17 cellular contexts compared by ENCODE assay signal in genomic region chr6:79168695-79168980, GRCh38.
"Had no signal": no experiment of that assay in that cellular context is flagged by ENCODE, and none has a peak within 500 bp of the region (broad histone marks: within the 10 kb centered on the region; RNA-seq: fewer than 3 reads in every experiment).

No MANE protein-coding gene starts in this region.

- DNase-seq: activated CD4-positive, alpha-beta T cell treated with anti-CD3 and anti-CD28 coated beads, Interleukin-2, amount 50 U/mL, for 48 hours; activated CD4-positive, CD25-positive, alpha-beta regulatory T cell treated with anti-CD3 and anti-CD28 coated beads, Interleukin-2, amount 50 U/mL, for 72 hours; activated CD8-positive, alpha-beta memory T cell treated with anti-CD3 and anti-CD28 coated beads, Interleukin-2, amount 10 ng/mL, durations not matched to agents 7 days and 5 days; activated effector memory CD4-positive, alpha-beta T cell treated with Interleukin-2 at 50 U/mL for 16 hours; activated T-cell treated with anti-CD3 and anti-CD28 coated beads, Interleukin-2, amount 50 U/mL, for 24 hours; aorta; caudate nucleus; effector CD4-positive, alpha-beta T cell; left lung; pancreas; stimulated activated CD4-positive, alpha-beta T cell treated with anti-CD3 and anti-CD28 coated beads, Interleukin-1b, Interleukin-23, amount 100 ng/mL, for 48 hours; stimulated activated naive B cell treated with anti-CD40 and anti-IgM and Interleukin-4, amounts not matched to agents 10 μg/mL and 1 μg/mL and 100 μg/mL, for 72 hours; substantia nigra; trophoblast cell had no signal

- H3K4me2 ChIP-seq: smooth muscle cell had no signal

- H3K36me3 ChIP-seq: left lung, pancreas, SJCRH30 had no signal

- H3K4me3 ChIP-seq: coronary artery, left lung, pancreas, SJCRH30, smooth muscle cell had no signal

- H3K27me3 ChIP-seq: left lung, pancreas, SJCRH30 had no signal

- H3K4me1 ChIP-seq: left lung, pancreas had no signal

- H3K27ac ChIP-seq: coronary artery, left lung, pancreas, SJCRH30 had no signal

- H3K9me3 ChIP-seq: left lung, pancreas, SJCRH30 had no signal
